In the genomic region with DNA sequence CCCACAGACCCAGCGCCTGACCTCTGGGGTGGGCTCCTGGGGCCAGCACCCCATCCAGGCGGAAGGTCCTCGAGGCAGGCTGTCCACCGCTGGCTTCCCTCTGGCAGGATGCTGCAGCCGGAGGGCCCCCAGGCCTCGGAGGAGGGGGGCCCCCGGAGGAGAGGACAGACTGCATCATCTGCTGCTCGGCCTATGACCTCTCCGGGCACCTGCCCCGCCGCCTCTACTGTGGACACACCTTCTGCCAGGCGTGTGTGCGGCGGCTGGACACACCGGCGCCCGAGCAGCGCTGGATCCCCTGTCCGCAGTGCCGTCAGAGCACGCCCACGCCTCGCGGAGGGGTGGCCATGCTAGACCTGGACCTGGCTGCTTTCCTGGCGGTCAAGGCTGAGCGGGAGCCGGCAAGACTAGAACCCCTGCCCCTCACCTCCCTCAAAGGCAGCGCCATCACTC, we compare ENCODE assay signal across 19 cellular contexts. TPM values are rescaled to one million over a fixed set of nuclear protein-coding genes. Genes with fewer than 3 reads are reported as not detected.
"Had no signal": no experiment of that assay in that cellular context is flagged by ENCODE, and none has a peak within 500 bp of the region (broad histone marks: within the 10 kb centered on the region; RNA-seq: fewer than 3 reads in every experiment).

No MANE protein-coding gene starts in this region.

- H3K9me3 Mint-ChIP-seq: central memory CD8-positive, alpha-beta T cell; natural killer cell; stimulated activated memory B cell treated with anti-CD40 and anti-IgM and Interleukin-4, amounts not matched to agents 10 μg/mL and 1 μg/mL and 100 μg/mL, for 72 hours; T-helper 2 cell treated with Interferon-gamma antibody and Interleukin-4, amounts not matched to agents 5 μg/mL and 100 μg/mL, for 36 hours had no signal

- H3K36me3 Mint-ChIP-seq: natural killer cell; stimulated activated memory B cell treated with anti-CD40 and anti-IgM and Interleukin-4, amounts not matched to agents 10 μg/mL and 1 μg/mL and 100 μg/mL, for 72 hours had no signal

- H3K9me3 ChIP-seq: esophagus muscularis mucosa had no signal

- H3K27ac Mint-ChIP-seq: natural killer cell; T-helper 2 cell treated with Interferon-gamma antibody and Interleukin-4, amounts not matched to agents 5 μg/mL and 100 μg/mL, for 36 hours had no signal

- DNase-seq: activated naive CD4-positive, alpha-beta T cell treated with Interleukin-2 at 50 U/mL for 16 hours; activated T-cell treated with anti-CD3 and anti-CD28 coated beads for 4 hours; anterior cingulate cortex; brain microvascular endothelial cell; hippocampal formation; kidney; mesenchymal stem cell; natural killer cell; retina had no signal

- H3K27ac ChIP-seq: brain microvascular endothelial cell, coronary artery, esophagus muscularis mucosa had no signal

- H3K27me3 ChIP-seq: brain microvascular endothelial cell had no signal

- ATAC-seq: activated CD4-positive, CD25-positive, alpha-beta regulatory T cell treated with anti-CD3 and anti-CD28 coated beads, Interleukin-2, amount 50 U/mL, for 24 hours; natural killer cell; stimulated activated memory B cell treated with anti-CD40 and anti-IgM and Interleukin-4, amounts not matched to agents 10 μg/mL and 1 μg/mL and 100 μg/mL, for 72 hours had no signal

- H3K4me3 Mint-ChIP-seq: central memory CD8-positive, alpha-beta T cell; natural killer cell; stimulated activated memory B cell treated with anti-CD40 and anti-IgM and Interleukin-4, amounts not matched to agents 10 μg/mL and 1 μg/mL and 100 μg/mL, for 72 hours; T-helper 2 cell treated with Interferon-gamma antibody and Interleukin-4, amounts not matched to agents 5 μg/mL and 100 μg/mL, for 36 hours had no signal

- H3K4me3 ChIP-seq: coronary artery, esophagus muscularis mucosa had no signal

- H3K36me3 ChIP-seq: brain microvascular endothelial cell, esophagus muscularis mucosa had no signal

RNA-seq across cellular contexts. Expression of gene RNF224, which starts 1.2 kb away (rescaled TPM):
- total RNA-seq: activated CD8-positive, alpha-beta memory T cell treated with anti-CD3 and anti-CD28 coated beads for 36 hours; esophagus muscularis mucosa; glomerular endothelial cell; liver; natural killer cell had no signal
- polyA plus RNA-seq: liver had no signal

RNA-seq across cellular contexts. Expression of gene SLC34A3, which starts 2.2 kb away (rescaled TPM):
- total RNA-seq: activated CD8-positive, alpha-beta memory T cell treated with anti-CD3 and anti-CD28 coated beads for 36 hours; esophagus muscularis mucosa; glomerular endothelial cell; liver; natural killer cell; ureter had no signal
- polyA plus RNA-seq: liver had no signal
